Comparison of ENCODE assay signal across 16 cellular contexts in genomic region chr3:161913786-161914389, GRCh38.
DNase-seq lines count a peak whose midpoint lies in the region; ATAC-seq and TF ChIP-seq lines count a peak whose summit lies in the region.
"Had no signal": no experiment of that assay in that cellular context is flagged by ENCODE, and none has a peak within 500 bp of the region (broad histone marks: within the 10 kb centered on the region; RNA-seq: fewer than 3 reads in every experiment).

No MANE protein-coding gene starts in this region.

- DNase-seq in AG10803 (ENCODE audit: low read depth) (peak; percentile 46), KBM-7 (peak; percentile 30), adipocyte (ENCODE audit: low read depth) (peak; percentile 30), glomerular visceral epithelial cell (ENCODE audit: extremely low spot score) (peak; percentile 74), heart right ventricle (no peak), GM19240 (ENCODE audit: insufficient read length, low spot score) (no peak)
- DNase-seq in stimulated activated naive CD4-positive, alpha-beta T cell (lab: John Stamatoyannopoulos, UW): no peak
- DNase-seq: activated CD4-positive, CD25-positive, alpha-beta regulatory T cell treated with anti-CD3 and anti-CD28 coated beads, Interleukin-2, amount 50 U/mL, for 72 hours; activated T-cell treated with anti-CD3 and anti-CD28 coated beads, Interleukin-2, amount 50 U/mL, for 24 hours; effector memory CD8-positive, alpha-beta T cell; stimulated activated CD4-positive, alpha-beta T cell treated with anti-CD3 and anti-CD28 coated beads, Interleukin-15, amount 100 ng/mL, for 24 hours had no signal

- TF ChIP-seq CTCF in AG10803 (conservative IDR thresholded peaks at IDR 0.05; ENCODE audit: low read length) (no peak), heart right ventricle (IDR thresholded peaks at IDR 0.05) (no peak)

- H3K4me1 ChIP-seq in adipocyte (ENCODE audit: control insufficient read depth, insufficient read depth, low read length) (peaks cover 21% of the 10 kb centered on the region), heart right ventricle (peaks cover 0 to 8% (median 0%) of the 10 kb centered on the region in 9 donors)
- H3K4me1 ChIP-seq: HAP-1, SJSA1, uterus had no signal

- H3K27me3 ChIP-seq in adipocyte (replicated peaks; ENCODE audit: control insufficient read depth, insufficient read depth, low read length): no peaks in the 10 kb centered on the region
- H3K27me3 ChIP-seq in heart right ventricle: no peaks in the 10 kb centered on the region
- H3K27me3 ChIP-seq: SJSA1, uterus had no signal

- in situ Hi-C loops in KBM-7 (cut with MboI; ENCODE audit: low pct_unique_long_range_greater_than_20kb, low sequenced_read_pairs): no loop called here

- intact Hi-C loops in heart right ventricle (cut with DNase I): no loop called here

- ATAC-seq in HG03439 (IDR thresholded peaks at IDR 0.05; ENCODE audit: unreplicated experiment): no peak
- ATAC-seq in heart right ventricle: no peak
- ATAC-seq: effector memory CD8-positive, alpha-beta T cell had no signal

- H3K9ac ChIP-seq in adipocyte (ENCODE audit: low read length): no peak overlapping the region

- H3K36me3 ChIP-seq in adipocyte (ENCODE audit: control insufficient read depth, insufficient read depth, low read length, severe bottlenecking) (no peaks in the 10 kb centered on the region), heart right ventricle (no peaks in the 10 kb centered on the region)
- H3K36me3 ChIP-seq: HAP-1, SJSA1, uterus had no signal

- H3K4me3 ChIP-seq in AG10803 (ENCODE audit: low read length) (no peak overlapping the region), adipocyte (ENCODE audit: low read length) (no peak overlapping the region), heart right ventricle (no peak overlapping the region)
- H3K4me3 ChIP-seq: HAP-1, lung, SJSA1, uterus had no signal

- H3K27ac ChIP-seq in heart right ventricle: no peak overlapping the region
- H3K27ac ChIP-seq: SJSA1, uterus had no signal

- H3K9me3 ChIP-seq in adipocyte (ENCODE audit: control insufficient read depth, low read length): no peaks in the 10 kb centered on the region
- H3K9me3 ChIP-seq in heart right ventricle: peaks cover 0 to 9% (median 0%) of the 10 kb centered on the region in 11 donors
- H3K9me3 ChIP-seq: HAP-1, uterus had no signal

Comparison
In these comparisons a context has a peak if more than half of its experiments do, and no peak if none do; other contexts are left out.
1. DNase-seq: peak in AG10803 (single experiment), KBM-7 (single experiment), adipocyte (single experiment) and glomerular visceral epithelial cell (single experiment); none in stimulated activated naive CD4-positive, alpha-beta T cell (0 of 6), heart right ventricle (0 of 2) and GM19240 (single experiment).